ENCODE assay signal across 9 cellular contexts in the genomic region with DNA sequence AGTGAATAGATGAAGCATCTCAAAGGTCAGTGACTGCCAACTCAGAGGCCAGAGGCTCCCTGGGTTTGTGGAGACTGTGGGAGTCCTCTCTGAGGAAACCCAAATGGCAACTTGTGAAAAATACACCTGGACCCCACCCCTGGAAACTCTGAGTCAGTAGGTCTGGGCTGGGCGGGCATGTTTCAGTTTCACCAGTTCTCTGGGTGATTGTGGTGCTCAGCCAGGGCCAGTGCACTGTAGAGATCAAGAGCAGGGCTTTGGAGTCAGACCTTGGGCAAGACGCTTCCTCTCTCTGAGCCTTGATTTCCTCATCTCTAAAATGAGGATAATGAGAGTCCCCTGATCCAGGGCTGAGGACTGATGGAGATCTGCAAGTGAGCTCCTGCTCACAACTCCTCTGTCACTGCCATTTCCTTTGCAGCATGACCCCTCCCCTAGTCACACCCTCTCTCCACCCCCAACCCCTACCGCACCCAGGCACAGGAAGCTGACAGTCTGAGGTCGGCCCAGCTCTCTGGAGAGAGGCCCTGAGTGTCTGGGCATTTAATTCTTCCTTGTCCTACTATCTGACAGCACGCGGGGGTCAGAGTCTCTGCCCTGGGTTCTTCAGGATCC. TPM values are rescaled to one million over a fixed set of nuclear protein-coding genes. Genes with fewer than 3 reads are reported as not detected.
A peak's percentile ranks its signal among the peaks of the same experiment; 100 is the strongest.
DNase-seq lines count a peak whose midpoint lies in the region; ATAC-seq and TF ChIP-seq lines count a peak whose summit lies in the region.
"Had no signal": no experiment of that assay in that cellular context is flagged by ENCODE, and none has a peak within 500 bp of the region (broad histone marks: within the 10 kb centered on the region; RNA-seq: fewer than 3 reads in every experiment).

No MANE protein-coding gene starts in this region.

- no peaks in the 10 kb centered on the region for H3K27me3 Mint-ChIP-seq in IgD-negative memory B cell
- H3K27me3 Mint-ChIP-seq in natural killer cell treated with Interleukin-12 subunit alpha and Interleukin-12 subunit beta and Interleukin-15 and Interleukin-18, amount 100 ng/mL, for 72 hours, result no peaks in the 10 kb centered on the region

- DNase-seq in ELF-1 (ENCODE audit: low read depth, low spot score) (peak; percentile 34), transverse colon (peak; percentile 82), DMS79 (lab: John Stamatoyannopoulos, UW) (no peak)
- DNase-seq in activated CD4-positive, CD25-positive, alpha-beta regulatory T cell treated with anti-CD3 and anti-CD28 coated beads, Interleukin-2, amount 50 U/mL, for 72 hours, result peak; percentile 80
- peak; percentile 80 for DNase-seq in effector CD4-positive, alpha-beta T cell
- DNase-seq in natural killer cell treated with Interleukin-12 subunit alpha and Interleukin-12 subunit beta and Interleukin-15 and Interleukin-18, amount 100 ng/mL, for 72 hours (ENCODE audit: low spot score), result peak; percentile 89

- H3K36me3 ChIP-seq in transverse colon, result no peaks in the 10 kb centered on the region
- H3K36me3 ChIP-seq: thoracic aorta had no signal

- H3K4me1 Mint-ChIP-seq in IgD-negative memory B cell, result peaks cover 35 to 56% (median 47%) of the 10 kb centered on the region in 3 donors
- peaks cover 56 to 61% of the 10 kb centered on the region in 2 donors for H3K4me1 Mint-ChIP-seq in natural killer cell treated with Interleukin-12 subunit alpha and Interleukin-12 subunit beta and Interleukin-15 and Interleukin-18, amount 100 ng/mL, for 72 hours (ENCODE audit: low read depth in 2 of 2)

- H3K4me3 ChIP-seq in transverse colon, result peak overlapping the region in 1 of 4 donors; percentile 28
- H3K4me3 ChIP-seq: thoracic aorta had no signal

- peaks cover 7% of the 10 kb centered on the region for H3K36me3 Mint-ChIP-seq in IgD-negative memory B cell
- H3K36me3 Mint-ChIP-seq in natural killer cell treated with Interleukin-12 subunit alpha and Interleukin-12 subunit beta and Interleukin-15 and Interleukin-18, amount 100 ng/mL, for 72 hours, result peaks cover 19% of the 10 kb centered on the region

- no peaks in the 10 kb centered on the region for H3K9me3 Mint-ChIP-seq in IgD-negative memory B cell
- H3K9me3 Mint-ChIP-seq in natural killer cell treated with Interleukin-12 subunit alpha and Interleukin-12 subunit beta and Interleukin-15 and Interleukin-18, amount 100 ng/mL, for 72 hours, result no peaks in the 10 kb centered on the region

- peak overlapping the region; percentile 58 to 76 (median 68) for H3K27ac ChIP-seq in transverse colon
- H3K27ac ChIP-seq: thoracic aorta had no signal

- TF ChIP-seq CTCF in transverse colon (IDR thresholded peaks at IDR 0.05), result no peak

- intact Hi-C loops in transverse colon (cut with DNase I; ENCODE audit: low total_unique reads), result no loop called here

- peak overlapping the region; percentile 90 to 98 (median 97) for H3K27ac Mint-ChIP-seq in IgD-negative memory B cell
- peak overlapping the region; percentile 89 to 91 for H3K27ac Mint-ChIP-seq in natural killer cell treated with Interleukin-12 subunit alpha and Interleukin-12 subunit beta and Interleukin-15 and Interleukin-18, amount 100 ng/mL, for 72 hours

- H3K9me3 ChIP-seq in transverse colon, result no peaks in the 10 kb centered on the region
- H3K9me3 ChIP-seq: thoracic aorta had no signal

- no peaks in the 10 kb centered on the region for H3K27me3 ChIP-seq in transverse colon

- peak overlapping the region; percentile 83 to 94 (median 87) for H3K4me3 Mint-ChIP-seq in IgD-negative memory B cell
- H3K4me3 Mint-ChIP-seq in natural killer cell treated with Interleukin-12 subunit alpha and Interleukin-12 subunit beta and Interleukin-15 and Interleukin-18, amount 100 ng/mL, for 72 hours, result peak overlapping the region; percentile 91

- H3K4me1 ChIP-seq in transverse colon, result peaks cover 7 to 32% (median 11%) of the 10 kb centered on the region in 4 donors

- WGBS in transverse colon (ENCODE audit: low coverage in 1 of 2), 2 donors, result 25% methylated on average over 6 of the region's 6 CpGs; no CpG with 5 or more reads in 1 of the 2 donors

- TF ChIP-seq EP300 in transverse colon (IDR thresholded peaks at IDR 0.05; ENCODE audit: low read depth), result no peak

- peak; percentile 61 for ATAC-seq in GM21526 (IDR thresholded peaks at IDR 0.05; ENCODE audit: low FRiP score, unreplicated experiment)
- peak; percentile 94 for ATAC-seq in natural killer cell treated with Interleukin-12 subunit alpha and Interleukin-12 subunit beta and Interleukin-15 and Interleukin-18, amount 100 ng/mL, for 72 hours

- peak; percentile 65 for TF ChIP-seq POLR2A in transverse colon (IDR thresholded peaks at IDR 0.05)

- in situ Hi-C loops in transverse colon (cut with MboI; ENCODE audit: low pct_ligation_motif_present in 1 of 4, low pct_unique_long_range_greater_than_20kb in 1 of 4, low sequenced_read_pairs in 3 of 4), result loop anchor here in 1 of 4 donors (25.0 kb wide), 1 partner anchor 135 kb away; no protein-coding TSS in a partner anchor

RNA-seq across cellular contexts. Expression of gene DEF6, which starts 5.1 kb away (rescaled TPM):
- polyA plus RNA-seq in IgD-negative memory B cell, result 122 TPM
- 100 to 1,000 TPM in 1 of 2 donors, 10 to 100 TPM in 1; 82.3 to 105 TPM for total RNA-seq in natural killer cell treated with Interleukin-12 subunit alpha and Interleukin-12 subunit beta and Interleukin-15 and Interleukin-18, amount 100 ng/mL, for 72 hours
- 10 to 100 TPM in 1 of 4 donors, 1 to 10 TPM in 3; 2.6 to 24.5 (median 6.8) TPM for total RNA-seq in transverse colon

RNA-seq across cellular contexts. Expression of gene PPARD, which starts 39.6 kb away (rescaled TPM):
- 8.4 TPM for polyA plus RNA-seq in IgD-negative memory B cell
- total RNA-seq in natural killer cell treated with Interleukin-12 subunit alpha and Interleukin-12 subunit beta and Interleukin-15 and Interleukin-18, amount 100 ng/mL, for 72 hours, result 10 to 100 TPM; 19.6 to 19.9 TPM
- total RNA-seq in transverse colon, result 100 to 1,000 TPM in 1 of 4 donors, 10 to 100 TPM in 3; 19.8 to 110 (median 29.3) TPM

RNA-seq across cellular contexts. Expression of gene ZNF76, which starts 43.2 kb away (rescaled TPM):
- polyA plus RNA-seq in IgD-negative memory B cell, result 41.5 TPM
- total RNA-seq in natural killer cell treated with Interleukin-12 subunit alpha and Interleukin-12 subunit beta and Interleukin-15 and Interleukin-18, amount 100 ng/mL, for 72 hours, result 10 to 100 TPM; 24.0 to 52.2 TPM
- 10 to 100 TPM; 30.2 to 59.3 (median 35.1) TPM for total RNA-seq in transverse colon
